In the genomic region with DNA sequence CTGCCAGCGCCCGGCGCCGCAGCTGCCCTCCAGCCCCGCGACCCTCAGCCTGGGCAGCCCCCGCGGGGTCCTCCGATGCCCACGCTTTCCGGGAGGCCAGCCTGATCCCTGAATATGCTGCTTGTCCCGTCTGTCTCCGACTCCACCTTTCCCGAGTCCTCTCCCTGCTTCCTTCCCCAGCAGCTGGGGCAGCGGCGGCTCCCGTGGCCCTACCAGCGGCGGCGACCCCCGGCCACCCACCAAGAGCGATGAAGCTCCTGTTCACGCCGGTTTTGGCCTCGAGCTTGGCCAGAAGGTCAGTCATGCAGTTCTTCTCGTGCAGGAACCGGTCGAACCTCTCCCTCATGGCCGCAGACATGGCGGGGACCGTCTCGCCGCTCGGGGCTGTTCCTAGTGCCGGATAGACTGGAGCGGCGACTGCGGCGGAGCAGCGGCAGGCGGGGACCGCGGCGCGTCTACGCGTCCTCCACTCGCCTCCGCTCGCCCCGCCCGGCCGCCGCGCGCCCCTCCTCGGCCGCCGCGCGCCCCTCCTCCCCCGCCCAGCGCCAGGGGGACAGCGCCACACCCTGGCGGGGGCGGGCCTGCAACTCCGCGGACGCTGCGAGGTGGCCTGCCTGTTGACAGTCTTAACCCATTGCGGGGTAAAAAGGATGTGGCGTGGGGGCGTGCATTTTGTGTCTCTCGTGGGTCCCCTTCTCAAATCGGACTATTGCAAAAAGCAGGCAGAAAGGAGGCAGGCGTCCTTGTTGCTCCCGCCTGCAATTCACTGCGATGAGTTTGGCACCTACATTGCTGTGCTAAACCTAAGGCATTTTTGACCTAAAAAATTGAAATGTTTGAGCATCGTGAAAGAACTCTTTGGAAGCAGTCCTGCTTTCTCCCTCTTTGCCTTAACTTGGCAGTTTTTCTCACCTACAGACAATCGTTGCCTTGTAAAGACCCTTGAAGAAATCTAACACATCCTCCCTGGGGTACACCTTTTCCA, we compare ENCODE assay signal across 7 cellular contexts. TPM values are rescaled to one million over a fixed set of nuclear protein-coding genes. Genes with fewer than 3 reads are reported as not detected.
DNase-seq lines count a peak whose midpoint lies in the region; ATAC-seq lines count a peak whose summit lies in the region.

A gene (minus strand): TSS at position 395 of the 985 bp plus-strand sequence. CDS start 37 bp downstream, at position 358.

- peak; percentile 40 to 71 for DNase-seq in NCI-H187 (lab: John Stamatoyannopoulos, UW)
- DNase-seq in T1000 (lab: John Stamatoyannopoulos, UW): peak; percentile 59
- peak; percentile 95 for DNase-seq in astrocyte of the hippocampus (ENCODE audit: low read depth, low spot score)
- DNase-seq in hippocampal formation (lab: John Stamatoyannopoulos, UW): peak; percentile 80 to 82
- DNase-seq in sciatic nerve (ENCODE audit: low spot score): peak; percentile 87

- ATAC-seq in GM18502 (IDR thresholded peaks at IDR 0.05; ENCODE audit: poor library complexity, unreplicated experiment) (peak; percentile 63), HG02885 (IDR thresholded peaks at IDR 0.05; ENCODE audit: poor library complexity, unreplicated experiment) (peak; percentile 68), sciatic nerve (peak; percentile 94)

- intact Hi-C loops in sciatic nerve (cut with DNase I): no loop called here

RNA-seq across cellular contexts. Expression of the gene that starts here (rescaled TPM):
- total RNA-seq in sciatic nerve: 73.6 TPM

Comparison
In these comparisons a context has a peak if more than half of its experiments do, and no peak if none do; other contexts are left out.
1. Peak in every context shown above with its lines: DNase-seq and ATAC-seq.